ENCODE assay signal across 1 cellular context in the genomic region with DNA sequence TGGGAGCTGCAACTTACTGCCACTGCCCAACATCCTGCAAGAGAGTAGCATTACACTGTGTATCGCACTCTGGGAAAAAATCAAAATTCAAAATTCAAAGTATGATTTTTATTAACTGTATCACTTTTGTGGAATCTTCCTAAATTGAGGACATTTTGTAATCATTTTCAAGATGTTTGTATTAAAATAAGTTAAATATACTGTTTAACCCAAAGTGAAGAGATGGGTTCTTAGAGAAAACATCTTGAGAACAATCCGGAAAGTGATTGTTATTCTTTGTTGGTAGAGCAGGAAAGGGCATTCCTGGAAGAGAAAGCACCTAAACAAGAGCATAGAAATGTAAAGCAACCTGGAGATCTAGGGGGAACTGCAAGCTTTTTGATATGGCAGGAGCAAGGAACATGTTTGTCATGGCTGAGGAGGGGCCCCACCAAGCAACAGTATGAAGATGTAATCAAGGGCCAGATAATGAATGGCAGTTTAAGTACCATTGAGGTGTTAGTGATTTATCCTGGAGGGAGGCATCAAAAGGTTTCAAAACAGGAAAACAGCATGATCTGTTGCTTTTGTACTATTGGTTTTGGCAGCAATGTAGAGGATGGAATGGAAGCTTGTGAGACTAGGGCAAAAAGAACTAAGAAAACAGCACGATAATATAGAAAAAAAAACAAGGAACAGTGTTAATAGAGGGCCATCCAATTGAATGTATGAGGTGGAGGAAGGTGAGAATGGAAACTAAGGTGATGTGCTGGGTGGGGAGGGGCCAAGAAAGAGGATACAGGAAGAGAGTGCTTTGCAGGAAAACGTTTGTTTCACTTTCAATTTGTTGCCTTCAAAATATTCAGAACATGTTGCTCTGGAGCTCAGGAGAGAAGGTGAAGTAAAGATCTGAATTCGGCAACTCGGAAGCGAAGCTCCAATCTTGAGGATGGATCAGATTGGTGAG.
TF ChIP-seq lines count a peak whose summit lies in the region.

No MANE protein-coding gene starts in this region.

TF ChIP-seq in A549, 52 proteins besides CTCF, POLR2A, EP300 and RAD21 (continued from another document):
- TF ChIP-seq, protein P1, sequence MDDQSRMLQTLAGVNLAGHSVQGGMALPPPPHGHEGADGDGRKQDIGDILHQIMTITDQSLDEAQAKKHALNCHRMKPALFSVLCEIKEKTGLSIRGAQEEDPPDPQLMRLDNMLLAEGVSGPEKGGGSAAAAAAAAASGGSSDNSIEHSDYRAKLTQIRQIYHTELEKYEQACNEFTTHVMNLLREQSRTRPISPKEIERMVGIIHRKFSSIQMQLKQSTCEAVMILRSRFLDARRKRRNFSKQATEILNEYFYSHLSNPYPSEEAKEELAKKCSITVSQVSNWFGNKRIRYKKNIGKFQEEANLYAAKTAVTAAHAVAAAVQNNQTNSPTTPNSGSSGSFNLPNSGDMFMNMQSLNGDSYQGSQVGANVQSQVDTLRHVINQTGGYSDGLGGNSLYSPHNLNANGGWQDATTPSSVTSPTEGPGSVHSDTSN (IDR thresholded peaks at IDR 0.05) = no peak
- TF ChIP-seq, protein P2, sequence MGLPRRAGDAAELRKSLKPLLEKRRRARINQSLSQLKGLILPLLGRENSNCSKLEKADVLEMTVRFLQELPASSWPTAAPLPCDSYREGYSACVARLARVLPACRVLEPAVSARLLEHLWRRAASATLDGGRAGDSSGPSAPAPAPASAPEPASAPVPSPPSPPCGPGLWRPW (IDR thresholded peaks at IDR 0.05) = no peak
- TF ChIP-seq, protein P3, sequence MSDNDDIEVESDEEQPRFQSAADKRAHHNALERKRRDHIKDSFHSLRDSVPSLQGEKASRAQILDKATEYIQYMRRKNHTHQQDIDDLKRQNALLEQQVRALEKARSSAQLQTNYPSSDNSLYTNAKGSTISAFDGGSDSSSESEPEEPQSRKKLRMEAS (IDR thresholded peaks at IDR 0.05) = no peak
- TF ChIP-seq RNF2 (IDR thresholded peaks at IDR 0.05; ENCODE audit: borderline replicate concordance, low read depth) = no peak
- no peak for TF ChIP-seq KDM1A (IDR thresholded peaks at IDR 0.05; ENCODE audit: low read depth)
- TF ChIP-seq, protein P4, sequence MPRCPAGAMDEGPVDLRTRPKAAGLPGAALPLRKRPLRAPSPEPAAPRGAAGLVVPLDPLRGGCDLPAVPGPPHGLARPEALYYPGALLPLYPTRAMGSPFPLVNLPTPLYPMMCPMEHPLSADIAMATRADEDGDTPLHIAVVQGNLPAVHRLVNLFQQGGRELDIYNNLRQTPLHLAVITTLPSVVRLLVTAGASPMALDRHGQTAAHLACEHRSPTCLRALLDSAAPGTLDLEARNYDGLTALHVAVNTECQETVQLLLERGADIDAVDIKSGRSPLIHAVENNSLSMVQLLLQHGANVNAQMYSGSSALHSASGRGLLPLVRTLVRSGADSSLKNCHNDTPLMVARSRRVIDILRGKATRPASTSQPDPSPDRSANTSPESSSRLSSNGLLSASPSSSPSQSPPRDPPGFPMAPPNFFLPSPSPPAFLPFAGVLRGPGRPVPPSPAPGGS (IDR thresholded peaks at IDR 0.05) = no peak
- no peak for TF ChIP-seq ZFP36 (IDR thresholded peaks at IDR 0.05; ENCODE audit: borderline replicate concordance, partially characterized antibody)
- TF ChIP-seq, protein P5, sequence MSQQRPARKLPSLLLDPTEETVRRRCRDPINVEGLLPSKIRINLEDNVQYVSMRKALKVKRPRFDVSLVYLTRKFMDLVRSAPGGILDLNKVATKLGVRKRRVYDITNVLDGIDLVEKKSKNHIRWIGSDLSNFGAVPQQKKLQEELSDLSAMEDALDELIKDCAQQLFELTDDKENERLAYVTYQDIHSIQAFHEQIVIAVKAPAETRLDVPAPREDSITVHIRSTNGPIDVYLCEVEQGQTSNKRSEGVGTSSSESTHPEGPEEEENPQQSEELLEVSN (IDR thresholded peaks at IDR 0.05; ENCODE audit: borderline replicate concordance, low read depth) = no peak
- no peak for TF ChIP-seq HOXA7 (CRISPR knock-in tag; IDR thresholded peaks at IDR 0.05)
- TF ChIP-seq CBX8 (IDR thresholded peaks at IDR 0.05) = no peak
TF ChIP-seq in A549: peak in this region for 0.
